Comparison of ENCODE assay signal across 14 cellular contexts in the genomic region with DNA sequence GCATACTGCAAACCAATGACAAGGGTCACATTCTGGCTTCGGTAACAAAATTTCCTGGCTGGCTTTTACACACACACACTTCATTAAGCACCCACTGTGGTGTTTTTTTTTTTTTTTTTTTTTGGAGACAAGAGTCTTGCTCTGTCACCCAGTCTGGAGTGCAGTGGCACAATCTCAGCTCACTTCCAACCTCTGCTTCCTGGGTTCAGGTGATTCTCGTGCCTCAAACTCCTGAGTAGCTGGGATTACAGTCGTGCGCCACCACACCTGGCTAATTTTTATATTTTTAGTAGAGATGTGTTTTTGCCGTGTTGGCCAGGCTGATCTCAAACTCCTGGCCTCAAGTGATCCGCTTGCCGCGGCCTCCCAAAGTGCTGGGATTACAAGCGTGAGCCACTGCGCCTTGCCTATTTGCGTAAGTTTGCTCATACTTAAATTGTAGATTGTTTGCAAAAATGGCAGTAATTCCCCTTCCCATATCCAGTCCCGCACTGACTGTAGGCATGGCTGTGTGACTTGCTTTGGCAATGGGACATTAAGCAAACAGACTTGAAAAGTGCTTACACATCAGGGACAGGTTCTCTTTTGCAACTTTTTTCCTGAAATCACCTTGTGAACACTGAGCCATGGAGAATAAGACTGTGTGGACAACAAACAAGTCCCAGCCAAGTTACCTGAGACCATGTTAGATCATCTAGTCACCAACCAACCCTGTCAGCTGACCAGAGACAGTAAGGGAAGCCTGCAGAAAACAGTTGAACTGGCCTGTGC. TPM values are rescaled to one million over a fixed set of nuclear protein-coding genes. Genes with fewer than 3 reads are reported as not detected.
DNase-seq lines count a peak whose midpoint lies in the region; ATAC-seq, FAIRE-seq and TF ChIP-seq lines count a peak whose summit lies in the region.
"Had no signal": no experiment of that assay in that cellular context is flagged by ENCODE, and none has a peak within 500 bp of the region (broad histone marks: within the 10 kb centered on the region; RNA-seq: fewer than 3 reads in every experiment).

No MANE protein-coding gene starts in this region.

- no peaks in the 10 kb centered on the region for H3F3A ChIP-seq in GM23338 (replicated peaks; ENCODE audit: low read depth)

- TF ChIP-seq CTCF in GM23338 (conservative IDR thresholded peaks at IDR 0.05; ENCODE audit: low read depth in 2 of 2) (no peak), WTC11 (IDR thresholded peaks at IDR 0.05) (no peak), pancreas (IDR thresholded peaks at IDR 0.05) (no peak), uterus (IDR thresholded peaks at IDR 0.05) (no peak)

- H3K27me3 ChIP-seq in GM23338 (ENCODE audit: insufficient read depth), result no peaks in the 10 kb centered on the region
- H3K27me3 ChIP-seq in pancreas, result no peaks in the 10 kb centered on the region
- no peaks in the 10 kb centered on the region for H3K27me3 ChIP-seq in uterus
- H3K27me3 ChIP-seq: breast epithelium, right atrium auricular region, stomach had no signal

- H3K36me3 ChIP-seq in GM23338 (ENCODE audit: insufficient read depth) (no peaks in the 10 kb centered on the region; the same call in 1 of the 2 replicates), pancreas (no peaks in the 10 kb centered on the region), uterus (no peaks in the 10 kb centered on the region)
- H3K36me3 ChIP-seq: breast epithelium, right atrium auricular region had no signal

- DNase-seq in GM23338 (ENCODE audit: low spot score) (no peak), WTC11 (ENCODE audit: low spot score) (no peak), globus pallidus (ENCODE audit: low spot score) (peak; percentile 1), pancreas (peak in 1 of 6 donors; percentile 16), T-helper 9 cell (no peak), uterus (no peak)
- DNase-seq: CD4-positive, CD25-positive, alpha-beta regulatory T cell; erythroblast; NCI-H524 treated with DMSO at 0.1 percent for 48 hours; RPMI8226; stomach had no signal

- H3K4me1 Mint-ChIP-seq in GM23338 (0 out of 3 replicates have a peak, but pooled peaks cover 2% of the 10 kb centered on the region), WTC11 (no peaks in the 10 kb centered on the region)

- ATAC-seq in GM23338, result no peak
- no peak for ATAC-seq in WTC11
- peak; percentile 82 to 92 (median 86) for ATAC-seq in pancreas
- no peak for ATAC-seq in HG03565 (IDR thresholded peaks at IDR 0.05; ENCODE audit: unreplicated experiment)

- H3K9me3 Mint-ChIP-seq in GM23338 (no peaks in the 10 kb centered on the region), WTC11 (no peaks in the 10 kb centered on the region)

- H3K4me1 ChIP-seq in GM23338 (ENCODE audit: insufficient read depth) (no peaks in the 10 kb centered on the region), pancreas (peaks cover 9 to 15% (median 14%) of the 10 kb centered on the region in 3 donors), uterus (no peaks in the 10 kb centered on the region)
- H3K4me1 ChIP-seq: breast epithelium had no signal

- H3K27ac ChIP-seq in GM23338 (ENCODE audit: low read depth) (peak overlapping the region; percentile 22; the same call in 1 of the 2 replicates), pancreas (peak overlapping the region in 2 of 4 donors; percentile 2 to 43), uterus (no peak overlapping the region)
- H3K27ac ChIP-seq: stomach had no signal

- no peaks in the 10 kb centered on the region for H4K20me1 ChIP-seq in GM23338 (replicated peaks; ENCODE audit: insufficient read depth)

- no peak overlapping the region for H3K4me2 ChIP-seq in GM23338

- H3K27ac Mint-ChIP-seq in GM23338, result peak overlapping the region; percentile 90
- peak overlapping the region; percentile 75 for H3K27ac Mint-ChIP-seq in WTC11

- no peak for FAIRE-seq in pancreas (lab: Jason Lieb, UNC)

- intact Hi-C loops in pancreas (cut with DNase I) (no loop called here), uterus (cut with DNase I; ENCODE audit: low total_unique reads) (no loop called here)

- TF ChIP-seq POLR2A in uterus (IDR thresholded peaks at IDR 0.05), result no peak

- WGBS in pancreas, 2 donors, result 76 to 77% methylated on average over 12 of the region's 12 CpGs

- POLR2A ChIA-PET in WTC11 (lab: Charles Lee), result no interaction called here

- H3K27me3 Mint-ChIP-seq in GM23338 (ENCODE audit: insufficient read depth, low read depth, poor library complexity) (no peaks in the 10 kb centered on the region), WTC11 (ENCODE audit: low read depth) (no peaks in the 10 kb centered on the region)
- H3K27me3 Mint-ChIP-seq: CD4-positive, CD25-positive, alpha-beta regulatory T cell had no signal

- CTCF ChIA-PET in WTC11 (lab: Charles Lee), result no interaction called here

- H3K4me3 Mint-ChIP-seq in GM23338, result no peak overlapping the region
- no peak overlapping the region for H3K4me3 Mint-ChIP-seq in WTC11
- H3K4me3 Mint-ChIP-seq: CD4-positive, CD25-positive, alpha-beta regulatory T cell had no signal

- no peaks in the 10 kb centered on the region for H3K79me2 ChIP-seq in GM23338 (replicated peaks; ENCODE audit: insufficient read depth)

- no peak overlapping the region for H2AFZ ChIP-seq in GM23338

- H3K9me3 ChIP-seq in pancreas, result no peaks in the 10 kb centered on the region
- H3K9me3 ChIP-seq in uterus, result no peaks in the 10 kb centered on the region
- H3K9me3 ChIP-seq: breast epithelium, right atrium auricular region, stomach had no signal

- H3K4me3 ChIP-seq in GM23338 (no peak overlapping the region), pancreas (no peak overlapping the region), uterus (no peak overlapping the region)
- H3K4me3 ChIP-seq: breast epithelium, right atrium auricular region, stomach had no signal

- H3K9me2 ChIP-seq in GM23338 (ENCODE audit: insufficient read depth), result no peaks in the 10 kb centered on the region

- H3K36me3 Mint-ChIP-seq in GM23338 (ENCODE audit: low read depth) (peaks cover 24% of the 10 kb centered on the region; the same call in 2 of the 3 replicates), WTC11 (peaks cover 25% of the 10 kb centered on the region)

TF ChIP-seq in GM23338, 12 proteins besides CTCF, POLR2A, EP300 and RAD21 (continues in another document):
- TF ChIP-seq, protein P1, sequence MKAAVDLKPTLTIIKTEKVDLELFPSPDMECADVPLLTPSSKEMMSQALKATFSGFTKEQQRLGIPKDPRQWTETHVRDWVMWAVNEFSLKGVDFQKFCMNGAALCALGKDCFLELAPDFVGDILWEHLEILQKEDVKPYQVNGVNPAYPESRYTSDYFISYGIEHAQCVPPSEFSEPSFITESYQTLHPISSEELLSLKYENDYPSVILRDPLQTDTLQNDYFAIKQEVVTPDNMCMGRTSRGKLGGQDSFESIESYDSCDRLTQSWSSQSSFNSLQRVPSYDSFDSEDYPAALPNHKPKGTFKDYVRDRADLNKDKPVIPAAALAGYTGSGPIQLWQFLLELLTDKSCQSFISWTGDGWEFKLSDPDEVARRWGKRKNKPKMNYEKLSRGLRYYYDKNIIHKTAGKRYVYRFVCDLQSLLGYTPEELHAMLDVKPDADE (IDR thresholded peaks at IDR 0.05), result no peak
- no peak for TF ChIP-seq EZH2phosphoT487 (IDR thresholded peaks at IDR 0.05; ENCODE audit: unreplicated experiment)
- no peak for TF ChIP-seq ZNF114 (CRISPR knock-in tag; IDR thresholded peaks at IDR 0.05)

TF ChIP-seq in WTC11, 78 proteins besides CTCF, POLR2A, EP300 and RAD21 (continues in another document):
- no peak for TF ChIP-seq NFYB (CRISPR knock-in tag; conservative IDR thresholded peaks at IDR 0.05; ENCODE audit: low read depth)
- no peak for TF ChIP-seq SMAD4 (CRISPR knock-in tag; IDR thresholded peaks at IDR 0.05)
- no peak for TF ChIP-seq FOXP1 (CRISPR knock-in tag; IDR thresholded peaks at IDR 0.05; ENCODE audit: borderline replicate concordance)
- no peak for TF ChIP-seq ZNF317 (CRISPR knock-in tag; IDR thresholded peaks at IDR 0.05; ENCODE audit: borderline replicate concordance, low read depth)
- TF ChIP-seq, protein P2, sequence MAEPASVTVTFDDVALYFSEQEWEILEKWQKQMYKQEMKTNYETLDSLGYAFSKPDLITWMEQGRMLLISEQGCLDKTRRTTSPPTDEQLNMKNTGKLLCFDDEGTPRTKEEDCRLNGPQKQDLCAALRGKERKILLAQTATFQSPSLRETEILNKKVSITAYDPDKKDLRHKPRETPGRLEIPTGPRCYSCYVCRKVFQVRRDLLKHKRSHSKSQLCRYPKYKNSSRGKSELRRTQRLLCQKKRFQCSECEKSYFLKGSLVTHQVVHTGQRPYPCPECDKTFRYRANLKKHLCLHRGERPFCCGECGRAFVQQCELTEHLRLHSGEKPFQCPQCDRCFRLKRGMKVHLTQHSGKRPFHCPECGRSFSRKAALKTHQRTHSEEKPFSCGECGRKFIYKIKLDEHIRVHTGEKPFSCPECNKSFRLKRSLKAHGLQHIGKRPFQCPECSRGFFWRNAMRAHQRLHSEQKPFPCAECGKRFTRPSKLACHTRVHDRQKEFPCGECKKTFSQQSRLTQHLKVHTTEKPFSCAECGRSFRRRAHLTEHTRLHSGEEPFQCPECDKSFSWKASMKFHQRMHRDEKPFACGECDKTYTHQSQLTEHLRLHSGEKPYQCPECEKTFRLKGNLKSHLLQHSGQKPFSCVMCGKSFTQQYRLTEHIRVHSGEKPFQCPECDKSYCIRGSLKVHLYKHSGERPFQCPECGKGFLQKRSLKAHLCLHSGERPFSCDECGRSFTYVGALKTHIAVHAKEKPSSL (CRISPR knock-in tag; conservative IDR thresholded peaks at IDR 0.05), result no peak
- no peak for TF ChIP-seq TEAD4 (CRISPR knock-in tag; IDR thresholded peaks at IDR 0.05)

RNA-seq across cellular contexts. Expression of a gene that starts 42.1 kb away (rescaled TPM):
- 231 and 260 TPM in 2 replicates for total RNA-seq in GM23338 (2014; rRNA removed; shearing (Covaris generic))
- polyA plus RNA-seq in GM23338 (2016; fragmentation: Nextera tagmentation; extraction: Ambion mirVana) (245 and 258 TPM in 2 replicates), pancreas (10 to 100 TPM; 44.4 to 46.4 TPM)
- total RNA-seq in WTC11 (2021) (92.5 to 137 TPM (median 126 TPM) in 3 replicates), pancreas (10 to 100 TPM; 23.8 to 44.0 (median 34.0) TPM), uterus (10 to 100 TPM; 47.0 to 99.4 (median 79.7) TPM)

RNA-seq across cellular contexts. Expression of a gene that starts 59.1 kb away (rescaled TPM):
- 50.9 and 55.7 TPM in 2 replicates for total RNA-seq in GM23338 (2014; rRNA removed; shearing (Covaris generic))
- polyA plus RNA-seq in GM23338 (2016; fragmentation: Nextera tagmentation; extraction: Ambion mirVana) (26.8 and 30.5 TPM in 2 replicates), pancreas (1 to 10 TPM; 5.3 to 9.0 TPM)
- total RNA-seq in WTC11 (2021) (44.2 to 47.6 TPM (median 44.4 TPM) in 3 replicates), pancreas (10 to 100 TPM in 3 of 6 donors, 1 to 10 TPM in 3; 6.5 to 16.0 (median 9.2) TPM), uterus (10 to 100 TPM in 3 of 4 donors, 1 to 10 TPM in 1; 9.1 to 49.2 (median 30.3) TPM)

Comparison
In these comparisons a context has a peak if more than half of its experiments do, and no peak if none do; other contexts are left out.
1. ATAC-seq: peak in pancreas (4 of 4); none in GM23338 (single experiment), WTC11 (single experiment) and HG03565 (single experiment).